In genomic region chr6:3162565-3163247, GRCh38 we compare ENCODE assay signal across 8 cellular contexts. TPM values are rescaled to one million over a fixed set of nuclear protein-coding genes. Genes with fewer than 3 reads are reported as not detected.
DNase-seq lines count a peak whose midpoint lies in the region; ATAC-seq and TF ChIP-seq lines count a peak whose summit lies in the region.

No MANE protein-coding gene starts in this region.

- no peaks in the 10 kb centered on the region for H3K36me3 ChIP-seq in ACC112 (ENCODE audit: insufficient read depth, low read length)
- H3K36me3 ChIP-seq in kidney epithelial cell (ENCODE audit: control insufficient read depth, insufficient read depth, low read length): no peaks in the 10 kb centered on the region

- H3K9me3 Mint-ChIP-seq in WTC11: no peaks in the 10 kb centered on the region
- no peaks in the 10 kb centered on the region for H3K9me3 Mint-ChIP-seq in chondrocyte (ENCODE audit: low read depth)

- peak overlapping the region; percentile 88 for H2AFZ ChIP-seq in ACC112 (ENCODE audit: low read length, unreplicated experiment)

- no peaks in the 10 kb centered on the region for H3K36me3 Mint-ChIP-seq in WTC11
- no peaks in the 10 kb centered on the region for H3K36me3 Mint-ChIP-seq in chondrocyte (ENCODE audit: low read depth)

- no peaks in the 10 kb centered on the region for H3K79me2 ChIP-seq in ACC112 (ENCODE audit: control insufficient read depth, insufficient read depth, low read length, unreplicated experiment)

- peak overlapping the region; percentile 84 for H3K4me3 Mint-ChIP-seq in WTC11
- peak overlapping the region; percentile 85 for H3K4me3 Mint-ChIP-seq in chondrocyte (ENCODE audit: unreplicated experiment)

- peak overlapping the region; percentile 61; the same call in 1 of the 2 replicates for H3K27ac ChIP-seq in ACC112 (ENCODE audit: low read depth, low read length)

- no peaks in the 10 kb centered on the region for H3K27me3 ChIP-seq in ACC112 (ENCODE audit: insufficient read depth, low read length)
- H3K27me3 ChIP-seq in kidney epithelial cell (ENCODE audit: control insufficient read depth, insufficient read depth, low read length): no peaks in the 10 kb centered on the region

- peaks cover 32% of the 10 kb centered on the region for H3K4me1 ChIP-seq in ACC112 (ENCODE audit: control insufficient read depth, insufficient read depth, low read length, unreplicated experiment)

- POLR2A ChIA-PET in WTC11 (lab: Charles Lee): interaction anchor here (0.8 to 1.8 kb wide), 6 partner anchors 8 to 96 kb away, joined by 3 to 6 read pairs (median 4); partner anchors contain the start of gene PSMG4

- peaks cover 44% of the 10 kb centered on the region for H3K4me1 Mint-ChIP-seq in WTC11
- H3K4me1 Mint-ChIP-seq in chondrocyte (ENCODE audit: low read depth): peaks cover 42% of the 10 kb centered on the region

- ATAC-seq in GM18517 (IDR thresholded peaks at IDR 0.05; ENCODE audit: unreplicated experiment): peak; percentile 55
- peak; percentile 59 for ATAC-seq in HG03025 (IDR thresholded peaks at IDR 0.05; ENCODE audit: low FRiP score, unreplicated experiment)
- peak; percentile 28 for ATAC-seq in WTC11

- H3K27ac Mint-ChIP-seq in WTC11 (peak overlapping the region; percentile 94), chondrocyte (ENCODE audit: unreplicated experiment) (peak overlapping the region; percentile 97)

- H3K27me3 Mint-ChIP-seq in WTC11 (ENCODE audit: low read depth) (no peaks in the 10 kb centered on the region), chondrocyte (ENCODE audit: low read depth) (no peaks in the 10 kb centered on the region)

- TF ChIP-seq CTCF in WTC11 (IDR thresholded peaks at IDR 0.05): no peak
- peak; percentile 44 for TF ChIP-seq CTCF in chondrocyte (IDR thresholded peaks at IDR 0.05)
- peak; percentile 12 for TF ChIP-seq CTCF in kidney epithelial cell (IDR thresholded peaks at IDR 0.05; ENCODE audit: insufficient read depth, low read length, poor library complexity, severe bottlenecking)

- DNase-seq in NCI-H2196 treated with DMSO at 0.1 percent for 48 hours (lab: John Stamatoyannopoulos, UW; ENCODE audit: unreplicated experiment) (peak; percentile 67), WTC11 (ENCODE audit: low spot score) (peak; percentile 76), chondrocyte (ENCODE audit: low spot score) (no peak), kidney epithelial cell (ENCODE audit: low read depth) (no peak)
- DNase-seq in stimulated activated CD4-positive, alpha-beta T cell treated with anti-CD3 and anti-CD28 coated beads, Interleukin-12 subunit alpha, Interleukin-12 subunit beta, amount 100 ng/mL, for 48 hours (ENCODE audit: low read depth in 2 of 3, low spot score in 1 of 3): peak in 2 of 3 donors; percentile 20 to 45

- H3K4me3 ChIP-seq in ACC112 (ENCODE audit: low read depth, low read length): peak overlapping the region; percentile 79
- peak overlapping the region; percentile 57 for H3K4me3 ChIP-seq in kidney epithelial cell (ENCODE audit: low read depth, low read length)

- CTCF ChIA-PET in WTC11 (lab: Charles Lee): interaction anchor here (0.6 to 5.0 kb wide), 16 partner anchors 8 to 349 kb away, joined by 3 to 30 read pairs (median 4); no protein-coding TSS in a partner anchor

TF ChIP-seq in WTC11, 78 proteins besides CTCF, POLR2A, EP300 and RAD21 (continues in another document):
- TF ChIP-seq JAZF1 (CRISPR knock-in tag; IDR thresholded peaks at IDR 0.05) (no peak), ATF2 (CRISPR knock-in tag; IDR thresholded peaks at IDR 0.05; ENCODE audit: borderline replicate concordance, low read depth) (no peak), ESRRA (CRISPR knock-in tag; IDR thresholded peaks at IDR 0.05; ENCODE audit: borderline replicate concordance) (no peak), MLX (CRISPR knock-in tag; IDR thresholded peaks at IDR 0.05) (no peak), SMAD4 (CRISPR knock-in tag; IDR thresholded peaks at IDR 0.05) (no peak), FOXK1 (CRISPR knock-in tag; IDR thresholded peaks at IDR 0.05) (0 out of 2 replicates have a peak, but pooled peaks have one; percentile 50), HMGXB4 (CRISPR knock-in tag; IDR thresholded peaks at IDR 0.05) (0 out of 2 replicates have a peak, but pooled peaks have one; percentile 57), NFYB (CRISPR knock-in tag; conservative IDR thresholded peaks at IDR 0.05; ENCODE audit: low read depth) (no peak), EMX1 (CRISPR knock-in tag; IDR thresholded peaks at IDR 0.05) (0 out of 2 replicates have a peak, but pooled peaks have one; percentile 70), ZNF281 (CRISPR knock-in tag; IDR thresholded peaks at IDR 0.05) (0 out of 2 replicates have a peak, but pooled peaks have one; percentile 70), ZNF121 (CRISPR knock-in tag; IDR thresholded peaks at IDR 0.05) (no peak), SOX15 (CRISPR knock-in tag; IDR thresholded peaks at IDR 0.05) (no peak), OVOL2 (CRISPR knock-in tag; IDR thresholded peaks at IDR 0.05; ENCODE audit: borderline replicate concordance) (no peak), NR3C1 (CRISPR knock-in tag; conservative IDR thresholded peaks at IDR 0.05; ENCODE audit: low read depth) (no peak), HMGA2 (CRISPR knock-in tag; IDR thresholded peaks at IDR 0.05) (no peak), ZNF317 (CRISPR knock-in tag; IDR thresholded peaks at IDR 0.05; ENCODE audit: borderline replicate concordance, low read depth) (no peak), RORB (CRISPR knock-in tag; IDR thresholded peaks at IDR 0.05) (no peak), ZMAT4 (CRISPR knock-in tag; IDR thresholded peaks at IDR 0.05) (no peak), FOXJ3 (CRISPR knock-in tag; IDR thresholded peaks at IDR 0.05; ENCODE audit: borderline replicate concordance) (no peak), FOXP1 (CRISPR knock-in tag; IDR thresholded peaks at IDR 0.05; ENCODE audit: borderline replicate concordance) (peak; percentile 79; the same call in 1 of the 2 replicates), ZNF263 (CRISPR knock-in tag; IDR thresholded peaks at IDR 0.05; ENCODE audit: low read depth) (no peak)

RNA-seq across cellular contexts. Expression of gene TUBB2A, which starts 5.4 kb away (rescaled TPM):
- 357 to 403 TPM (median 394 TPM) in 3 replicates for total RNA-seq in WTC11 (2021)
- total RNA-seq in chondrocyte: 212 to 290 TPM (median 223 TPM) in 3 replicates
- total RNA-seq in kidney epithelial cell: 139 and 141 TPM in 2 replicates

RNA-seq across cellular contexts. Expression of gene BPHL, which starts 44.2 kb away (rescaled TPM):
- 29.7 to 45.5 TPM (median 43.2 TPM) in 3 replicates for total RNA-seq in WTC11 (2021)
- total RNA-seq in chondrocyte: 22.1 to 26.2 TPM (median 22.3 TPM) in 3 replicates
- total RNA-seq in kidney epithelial cell: 26.6 and 29.1 TPM in 2 replicates

Comparison
In these comparisons a context has a peak if more than half of its experiments do, and no peak if none do; other contexts are left out.
1. DNase-seq: peak in NCI-H2196 treated with DMSO at 0.1 percent for 48 hours (single experiment), WTC11 (single experiment) and stimulated activated CD4-positive, alpha-beta T cell treated with anti-CD3 and anti-CD28 coated beads, Interleukin-12 subunit alpha, Interleukin-12 subunit beta, amount 100 ng/mL, for 48 hours (2 of 3); none in chondrocyte (single experiment) and kidney epithelial cell (single experiment).
2. Peak in every context shown above with its lines, with median percentiles within 50 percentile points of each other: ATAC-seq.